In genomic region chr17:59707182-59707970, GRCh38 we compare ENCODE assay signal across 8 cellular contexts. TPM values are rescaled to one million over a fixed set of nuclear protein-coding genes. Genes with fewer than 3 reads are reported as not detected.
DNase-seq lines count a peak whose midpoint lies in the region; ATAC-seq and TF ChIP-seq lines count a peak whose summit lies in the region.

TSS of gene PTRH2 (minus strand) at chr17:59707430. CDS start at chr17:59697978, 9,452 bp downstream.
TSS of gene VMP1 (plus strand) at chr17:59707654. CDS start at chr17:59731447, 23,793 bp downstream.

- no peaks in the 10 kb centered on the region for H3K36me3 ChIP-seq in kidney epithelial cell (ENCODE audit: control insufficient read depth, insufficient read depth, low read length)

- peak; percentile 91 for ATAC-seq in HG03439 (IDR thresholded peaks at IDR 0.05; ENCODE audit: unreplicated experiment)

- DNase-seq in AML-193 (lab: John Stamatoyannopoulos, UW) (peak; percentile 100), NCI-H510A treated with DMSO at 0.1 percent for 48 hours (lab: John Stamatoyannopoulos, UW) (peak; percentile 100), chondrocyte (ENCODE audit: low spot score) (peak; percentile 99), kidney epithelial cell (ENCODE audit: low read depth) (peak; percentile 99)
- DNase-seq in activated CD4-positive, alpha-beta T cell treated with anti-CD3 and anti-CD28 coated beads for 24 hours (ENCODE audit: low read depth in 2 of 2), result peak; percentile 83 to 90
- peak; percentile 93 to 95 for DNase-seq in stimulated activated CD4-positive, alpha-beta T cell treated with anti-CD3 and anti-CD28 coated beads, Interleukin-15, amount 100 ng/mL, for 48 hours (ENCODE audit: low read depth in 2 of 2)

- TF ChIP-seq CTCF in chondrocyte (IDR thresholded peaks at IDR 0.05), result no peak
- TF ChIP-seq CTCF in kidney epithelial cell (IDR thresholded peaks at IDR 0.05; ENCODE audit: insufficient read depth, low read length, poor library complexity, severe bottlenecking), result no peak

- peaks cover 48% of the 10 kb centered on the region for H3K4me1 Mint-ChIP-seq in chondrocyte (ENCODE audit: low read depth)

- H3K4me3 Mint-ChIP-seq in chondrocyte (ENCODE audit: unreplicated experiment), result peak within 1 kb of the TSS; percentile 98

- no peaks in the 10 kb centered on the region for H3K27me3 Mint-ChIP-seq in chondrocyte (ENCODE audit: low read depth)

- peak; percentile 90 for TF ChIP-seq POLR2A in GM19193 (IDR thresholded peaks at IDR 0.05; ENCODE audit: extremely low read depth, insufficient read depth, insufficient read length)

- H3K4me3 ChIP-seq in kidney epithelial cell (ENCODE audit: low read depth, low read length), result peak within 1 kb of the TSS; percentile 62

- no peaks in the 10 kb centered on the region for H3K36me3 Mint-ChIP-seq in chondrocyte (ENCODE audit: low read depth)

- no peaks in the 10 kb centered on the region for H3K9me3 Mint-ChIP-seq in chondrocyte (ENCODE audit: low read depth)

- H3K27ac Mint-ChIP-seq in chondrocyte (ENCODE audit: unreplicated experiment), result peak within 1 kb of the TSS; percentile 99

- H3K27me3 ChIP-seq in kidney epithelial cell (ENCODE audit: control insufficient read depth, insufficient read depth, low read length), result no peaks in the 10 kb centered on the region

RNA-seq across cellular contexts. Expression of gene PTRH2, which starts in this region (rescaled TPM):
- total RNA-seq in chondrocyte (18.0 to 24.1 TPM (median 20.9 TPM) in 3 replicates), kidney epithelial cell (40.5 and 52.2 TPM in 2 replicates)

RNA-seq across cellular contexts. Expression of gene VMP1, which starts in this region (rescaled TPM):
- total RNA-seq in chondrocyte, result 295 to 347 TPM (median 324 TPM) in 3 replicates
- total RNA-seq in kidney epithelial cell, result 171 and 224 TPM in 2 replicates

Comparison
In these comparisons a context has a peak if more than half of its experiments do, and no peak if none do; other contexts are left out.
1. Peak in every context shown above with its lines: DNase-seq, ATAC-seq and H3K4me3 ChIP-seq.